ENCODE assay signal across 9 cellular contexts in genomic region chr17:27319536-27320221, GRCh38. TPM values are rescaled to one million over a fixed set of nuclear protein-coding genes. Genes with fewer than 3 reads are reported as not detected.
DNase-seq lines count a peak whose midpoint lies in the region; ATAC-seq, FAIRE-seq and TF ChIP-seq lines count a peak whose summit lies in the region.
"Had no signal": no experiment of that assay in that cellular context is flagged by ENCODE, and none has a peak within 500 bp of the region (broad histone marks: within the 10 kb centered on the region; RNA-seq: fewer than 3 reads in every experiment).

No MANE protein-coding gene starts in this region.

- no peak overlapping the region for H3K4me3 ChIP-seq in astrocyte of the cerebellum (ENCODE audit: low read depth, low read length)
- no peak overlapping the region for H3K4me3 ChIP-seq in kidney (ENCODE audit: low read length in 2 of 2)

- H3K36me3 ChIP-seq in kidney (ENCODE audit: control insufficient read depth in 1 of 2, insufficient read depth in 2 of 2, low read length in 2 of 2): peaks cover 3 to 6% of the 10 kb centered on the region in 2 donors

- no peak for ATAC-seq in GM18511 (IDR thresholded peaks at IDR 0.05; ENCODE audit: unreplicated experiment)
- no peak for ATAC-seq in GM21737 (IDR thresholded peaks at IDR 0.05; ENCODE audit: unreplicated experiment)

- TF ChIP-seq CTCF in astrocyte of the cerebellum (IDR thresholded peaks at IDR 0.05; ENCODE audit: low read depth, low read length, missing control alignments) (no peak), kidney (IDR thresholded peaks at IDR 0.05; ENCODE audit: borderline replicate concordance, extremely low read depth, insufficient read depth) (no peak)

- no peaks in the 10 kb centered on the region for H3K9me3 ChIP-seq in kidney (ENCODE audit: control insufficient read depth in 1 of 2, low read length in 2 of 2)

- FAIRE-seq in kidney (lab: Jason Lieb, UNC): no peak
- FAIRE-seq: H1 had no signal

- intact Hi-C loops in kidney (cut with DNase I): no loop called here

- DNase-seq in M059J (ENCODE audit: low read depth) (peak; percentile 22), astrocyte of the cerebellum (ENCODE audit: low read depth) (peak; percentile 64), kidney (peak; percentile 90), stromal cell of bone marrow (ENCODE audit: low read depth) (peak; percentile 52), NCI-H526 (lab: John Stamatoyannopoulos, UW) (no peak)
- DNase-seq in stimulated activated CD4-positive, alpha-beta T cell treated with anti-CD3 and anti-CD28 coated beads, Interleukin-4, amount 100 ng/mL, for 4 hours: no peak

- H3K4me1 ChIP-seq in kidney (ENCODE audit: control insufficient read depth in 1 of 2, insufficient read depth in 1 of 2, low read depth in 1 of 2, low read length in 2 of 2): peaks cover 27% of the 10 kb centered on the region in 2 donors

- peak overlapping the region; percentile 2 for H3K9ac ChIP-seq in kidney (ENCODE audit: low read length in 2 of 2)

- peak overlapping the region; percentile 54 to 81 for H3K27ac ChIP-seq in kidney (ENCODE audit: low read depth in 2 of 2, low read length in 2 of 2)

- in situ Hi-C loops in astrocyte of the cerebellum (cut with HindIII; ENCODE audit: low sequenced_read_pairs): no loop called here

RNA-seq across cellular contexts. Expression of gene WSB1, which starts 25.8 kb away (rescaled TPM):
- total RNA-seq in M059J (2014; rRNA removed; shearing (Covaris generic)): 30.3 and 39.4 TPM in 2 replicates
- 195 TPM for total RNA-seq in kidney
- polyA plus RNA-seq in kidney (ENCODE audit: insufficient read depth, low read depth, low replicate concordance): 59.8 TPM

Comparison
In these comparisons a context has a peak if more than half of its experiments do, and no peak if none do; other contexts are left out.
1. DNase-seq: peak in M059J (single experiment), astrocyte of the cerebellum (single experiment), kidney (single experiment) and stromal cell of bone marrow (single experiment); none in NCI-H526 (0 of 2) and stimulated activated CD4-positive, alpha-beta T cell treated with anti-CD3 and anti-CD28 coated beads, Interleukin-4, amount 100 ng/mL, for 4 hours (0 of 2).